Comparison of ENCODE assay signal across 13 cellular contexts in the genomic region with DNA sequence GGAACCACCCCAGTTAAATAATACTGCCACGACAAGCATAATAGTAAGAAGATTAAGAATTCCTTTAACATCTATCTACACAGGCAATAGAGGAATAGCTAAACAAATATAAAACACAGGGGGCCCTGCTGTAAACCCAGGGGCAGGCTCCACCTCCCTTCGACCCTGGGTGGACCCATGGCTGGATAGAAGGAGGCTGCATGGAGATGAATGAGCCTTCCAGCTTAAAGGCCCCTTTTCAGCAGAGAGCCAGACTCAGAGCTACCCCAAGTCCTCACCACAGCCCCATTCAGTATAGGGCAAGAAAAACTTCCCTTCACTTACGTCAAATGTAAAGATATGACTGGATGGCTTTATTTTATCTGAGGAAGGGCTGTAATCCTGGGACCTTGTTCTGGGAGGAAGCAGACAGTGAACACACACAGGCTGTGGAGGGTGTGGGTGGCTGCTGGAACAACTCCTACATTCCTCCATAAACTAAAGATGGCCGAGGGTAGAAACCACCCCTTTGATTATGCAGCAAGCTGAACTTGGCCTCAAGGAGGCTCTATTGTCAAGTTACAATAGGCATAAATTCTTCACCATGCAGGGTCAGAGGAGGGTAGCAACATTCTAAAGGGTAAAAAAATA. TPM values are rescaled to one million over a fixed set of nuclear protein-coding genes. Genes with fewer than 3 reads are reported as not detected.
DNase-seq lines count a peak whose midpoint lies in the region; ATAC-seq and TF ChIP-seq lines count a peak whose summit lies in the region.
"Had no signal": no experiment of that assay in that cellular context is flagged by ENCODE, and none has a peak within 500 bp of the region (broad histone marks: within the 10 kb centered on the region; RNA-seq: fewer than 3 reads in every experiment).

No MANE protein-coding gene starts in this region.

- H3K4me3 ChIP-seq in AG09309 (ENCODE audit: control insufficient read depth, low read depth, low read length): no peak overlapping the region
- H3K4me3 ChIP-seq: BLaER1 had no signal

- peak overlapping the region; percentile 16 for H3K27ac Mint-ChIP-seq in nephron progenitor cell
- H3K27ac Mint-ChIP-seq: stimulated activated naive B cell treated with anti-CD40 and anti-IgM and Interleukin-4, amounts not matched to agents 10 μg/mL and 1 μg/mL and 100 μg/mL, for 72 hours had no signal

- no peak overlapping the region for H3K4me3 Mint-ChIP-seq in nephron progenitor cell
- H3K4me3 Mint-ChIP-seq: stimulated activated naive B cell treated with anti-CD40 and anti-IgM and Interleukin-4, amounts not matched to agents 10 μg/mL and 1 μg/mL and 100 μg/mL, for 72 hours had no signal

- peak; percentile 20 for TF ChIP-seq CTCF in AG09309 (IDR thresholded peaks at IDR 0.05; ENCODE audit: control insufficient read depth, insufficient read depth, low read depth, low read length, missing control alignments)
- TF ChIP-seq CTCF in foreskin keratinocyte (conservative IDR thresholded peaks at IDR 0.05): peak; percentile 32
- TF ChIP-seq CTCF in nephron progenitor cell (IDR thresholded peaks at IDR 0.05): no peak

- H3K4me1 ChIP-seq in foreskin keratinocyte: peaks cover 46% of the 10 kb centered on the region

- peaks cover 3% of the 10 kb centered on the region for H3K27me3 Mint-ChIP-seq in nephron progenitor cell (ENCODE audit: low read depth, poor library complexity)

- ATAC-seq in foreskin keratinocyte (no peak), GM21528 (IDR thresholded peaks at IDR 0.05; ENCODE audit: low FRiP score, unreplicated experiment) (no peak), GM18498 (IDR thresholded peaks at IDR 0.05; ENCODE audit: unreplicated experiment) (no peak)
- ATAC-seq: esophagus mucosa; stimulated activated naive B cell treated with anti-CD40 and anti-IgM and Interleukin-4, amounts not matched to agents 10 μg/mL and 1 μg/mL and 100 μg/mL, for 72 hours had no signal

- H3K27me3 ChIP-seq in foreskin keratinocyte: no peaks in the 10 kb centered on the region

- H3K4me1 Mint-ChIP-seq in nephron progenitor cell: peaks cover 78% of the 10 kb centered on the region

- no peak overlapping the region for H3K27ac ChIP-seq in foreskin keratinocyte
- H3K27ac ChIP-seq: BLaER1, KMS-11 had no signal

- H3K36me3 Mint-ChIP-seq in nephron progenitor cell (ENCODE audit: low read depth): peaks cover 31% of the 10 kb centered on the region
- H3K36me3 Mint-ChIP-seq: stimulated activated naive B cell treated with anti-CD40 and anti-IgM and Interleukin-4, amounts not matched to agents 10 μg/mL and 1 μg/mL and 100 μg/mL, for 72 hours had no signal

- H3K9me3 Mint-ChIP-seq in nephron progenitor cell: no peaks in the 10 kb centered on the region
- H3K9me3 Mint-ChIP-seq: stimulated activated naive B cell treated with anti-CD40 and anti-IgM and Interleukin-4, amounts not matched to agents 10 μg/mL and 1 μg/mL and 100 μg/mL, for 72 hours had no signal

- in situ Hi-C loops in SK-MEL-5 (cut with HindIII; ENCODE audit: low pct_unique_long_range_greater_than_20kb, low sequenced_read_pairs): no loop called here

- DNase-seq in AG09309 (ENCODE audit: low read depth): no peak
- peak; percentile 57 for DNase-seq in SK-MEL-5 (ENCODE audit: low read depth, low spot score)
- DNase-seq in foreskin keratinocyte: no peak
- no peak for DNase-seq in nephron progenitor cell
- no peak for DNase-seq in activated naive CD4-positive, alpha-beta T cell treated with Interleukin-2 at 50 U/mL for 16 hours
- DNase-seq in stimulated activated CD8-positive, alpha-beta memory T cell treated with anti-CD3 and anti-CD28 coated beads, Interleukin-4, amount 100 ng/mL, for 48 hours: no peak
- DNase-seq: SHP77; stimulated activated naive B cell treated with anti-CD40 and anti-IgM and Interleukin-4, amounts not matched to agents 10 μg/mL and 1 μg/mL and 100 μg/mL, for 72 hours had no signal

RNA-seq across cellular contexts. Expression of a gene that starts 30.5 kb away (rescaled TPM):
- total RNA-seq in SK-MEL-5 (2014; rRNA removed; shearing (Covaris generic)): 0.63 and 0.69 TPM in 2 replicates
- 2.1 TPM in 2 replicates for polyA plus RNA-seq in SK-MEL-5 (2015; cell fraction: cytosol; rRNA removed)
- 0.95 and 2.2 TPM in 2 replicates for polyA plus RNA-seq in SK-MEL-5 (2015; cell fraction: nucleus; rRNA removed)
- 21.6 and 55.4 TPM in 2 replicates for total RNA-seq in foreskin keratinocyte
- polyA plus RNA-seq in foreskin keratinocyte: 6.3 and 13.7 TPM in 2 replicates

Comparison
In these comparisons a context has a peak if more than half of its experiments do, and no peak if none do; other contexts are left out.
1. RNA of a gene that starts 30.5 kb away (total RNA-seq): 21.6 to 55.4 TPM in foreskin keratinocyte; 0.63 to 0.69 TPM in SK-MEL-5; every median in the first group is over 10 times any median in the second.